Comparison of ENCODE assay signal across 1 cellular context in genomic region chr16:88569985-88570690, GRCh38.
TF ChIP-seq lines count a peak whose summit lies in the region.

ZC3H18 (plus strand) TSS chr16:88570403; CDS start chr16:88577124, 6,721 bp downstream.

TF ChIP-seq in K562, 482 proteins besides CTCF, POLR2A, EP300 and RAD21 (continued from another document and continues in another):
- TF ChIP-seq CUX1 (CRISPR knock-in tag; IDR thresholded peaks at IDR 0.05) (no peak), CCAR2 (IDR thresholded peaks at IDR 0.05; ENCODE audit: low read depth, low read length) (no peak), ESRRA (IDR thresholded peaks at IDR 0.05; ENCODE audit: borderline replicate concordance, low read depth) (peak; percentile 59), KLF1 (tag; IDR thresholded peaks at IDR 0.05) (peak; percentile 78; the same call in 1 of the 2 replicates), GTF3C2 (IDR thresholded peaks at IDR 0.05; ENCODE audit: borderline replicate concordance, extremely low read depth, insufficient read length) (no peak), TAF15 (IDR thresholded peaks at IDR 0.05; ENCODE audit: low read depth, low read length) (no peak), POLR2H (tag; IDR thresholded peaks at IDR 0.05; ENCODE audit: low read depth) (no peak), ZNF133 (CRISPR knock-in tag; IDR thresholded peaks at IDR 0.05) (no peak), MEF2D (tag; conservative IDR thresholded peaks at IDR 0.05; ENCODE audit: low read depth) (no peak), ETV1 (tag; conservative IDR thresholded peaks at IDR 0.05; ENCODE audit: low read depth) (peak; percentile 86), GMEB1 (CRISPR knock-in tag; IDR thresholded peaks at IDR 0.05) (peak; percentile 65), ZBTB12 (CRISPR knock-in tag; IDR thresholded peaks at IDR 0.05) (peak; percentile 94), ETS1 (conservative IDR thresholded peaks at IDR 0.05; ENCODE audit: control insufficient read depth, low read depth, low read length) (peak; percentile 88; the same call in 1 of the 2 replicates), DLX4 (CRISPR knock-in tag; IDR thresholded peaks at IDR 0.05) (no peak), BRF1 (IDR thresholded peaks at IDR 0.05; ENCODE audit: borderline replicate concordance, extremely low read depth, insufficient read length) (no peak), CHD4 (IDR thresholded peaks at IDR 0.05; ENCODE audit: insufficient read depth, insufficient replicate concordance, low read depth, low read length, poor library complexity, severe bottlenecking) (no peak), EP400 (IDR thresholded peaks at IDR 0.05) (peak; percentile 78; the same call in 1 of the 2 replicates), ZNF511 (CRISPR knock-in tag; IDR thresholded peaks at IDR 0.05) (no peak), FOXA1 (IDR thresholded peaks at IDR 0.05; ENCODE audit: borderline replicate concordance) (no peak), SMARCE1 (IDR thresholded peaks at IDR 0.05) (no peak), PKNOX1 (IDR thresholded peaks at IDR 0.05) (no peak), MTF1 (CRISPR knock-in tag; IDR thresholded peaks at IDR 0.05; ENCODE audit: borderline replicate concordance) (no peak), SREBF1 (IDR thresholded peaks at IDR 0.05; ENCODE audit: borderline replicate concordance, low read depth, low read length) (no peak), ZNF217 (CRISPR knock-in tag; IDR thresholded peaks at IDR 0.05) (no peak), ZBTB8A (IDR thresholded peaks at IDR 0.05; ENCODE audit: partially characterized antibody) (no peak), NELFE (IDR thresholded peaks at IDR 0.05; ENCODE audit: insufficient read depth, insufficient read length) (no peak), TCFL5 (CRISPR knock-in tag; conservative IDR thresholded peaks at IDR 0.05) (no peak), SMARCB1 (IDR thresholded peaks at IDR 0.05; ENCODE audit: insufficient read length, low read depth) (no peak), POU5F1 (IDR thresholded peaks at IDR 0.05; ENCODE audit: borderline replicate concordance, low read depth, low read length, partially characterized antibody) (no peak), E2F3 (CRISPR knock-in tag; IDR thresholded peaks at IDR 0.05) (peak; percentile 51; the same call in 1 of the 2 replicates), FOXK2 (conservative IDR thresholded peaks at IDR 0.05 in 1 of 2, IDR thresholded peaks at IDR 0.05 in 1 of 2; ENCODE audit: low read depth in 2 of 2) (no peak), CBFA2T2 (conservative IDR thresholded peaks at IDR 0.05) (peak; percentile 91), SMAD2 (IDR thresholded peaks at IDR 0.05; ENCODE audit: low read depth, low read length) (no peak), SUPT5H (IDR thresholded peaks at IDR 0.05) (peak; percentile 78), MBD2 (IDR thresholded peaks at IDR 0.05; ENCODE audit: borderline replicate concordance, low read depth) (peak; percentile 83), MLX (CRISPR knock-in tag; conservative IDR thresholded peaks at IDR 0.05) (no peak), KHSRP (IDR thresholded peaks at IDR 0.05) (peak; percentile 75; the same call in 1 of the 2 replicates), LARP7 (IDR thresholded peaks at IDR 0.05) (no peak), PML (IDR thresholded peaks at IDR 0.05; ENCODE audit: low read length) (peak; percentile 44; the same call in 1 of the 2 replicates), ZNF589 (CRISPR knock-in tag; IDR thresholded peaks at IDR 0.05; ENCODE audit: low read depth) (no peak), HMG20A (CRISPR knock-in tag; conservative IDR thresholded peaks at IDR 0.05) (no peak), ZNF146 (CRISPR knock-in tag; IDR thresholded peaks at IDR 0.05; ENCODE audit: unreplicated experiment) (no peak), FOXJ3 (CRISPR knock-in tag; IDR thresholded peaks at IDR 0.05) (no peak), KDM2B (CRISPR knock-in tag; IDR thresholded peaks at IDR 0.05) (peak; percentile 76; the same call in 1 of the 2 replicates), CREM (IDR thresholded peaks at IDR 0.05; ENCODE audit: low read depth) (peak; percentile 100), SRF (CRISPR knock-in tag; IDR thresholded peaks at IDR 0.05) (no peak), ZBTB7A (IDR thresholded peaks at IDR 0.05; ENCODE audit: borderline replicate concordance, control insufficient read depth, low read depth, low read length) (peak; percentile 13; the same call in 1 of the 2 replicates), ZBTB34 (CRISPR knock-in tag; IDR thresholded peaks at IDR 0.05) (no peak), CBFA2T3 (IDR thresholded peaks at IDR 0.05) (no peak), JUNB (CRISPR knock-in tag; conservative IDR thresholded peaks at IDR 0.05) (no peak), CHD1 (IDR thresholded peaks at IDR 0.05; ENCODE audit: low read length) (no peak)
